ENCODE assay signal across 9 cellular contexts in genomic region chr3:55488398-55489055, GRCh38. TPM values are rescaled to one million over a fixed set of nuclear protein-coding genes. Genes with fewer than 3 reads are reported as not detected.
DNase-seq lines count a peak whose midpoint lies in the region; ATAC-seq, FAIRE-seq and TF ChIP-seq lines count a peak whose summit lies in the region.
"Had no signal": no experiment of that assay in that cellular context is flagged by ENCODE, and none has a peak within 500 bp of the region (broad histone marks: within the 10 kb centered on the region; RNA-seq: fewer than 3 reads in every experiment).

No MANE protein-coding gene starts in this region.

- H3K27me3 ChIP-seq in lung (ENCODE audit: control insufficient read depth, insufficient read depth) (peaks cover 2% of the 10 kb centered on the region), thyroid gland (no peaks in the 10 kb centered on the region)

- H3K36me3 Mint-ChIP-seq in activated T-cell treated with anti-CD3 and anti-CD28 coated beads, Interleukin-2, amount 50 U/mL, for 24 hours (ENCODE audit: low read depth), result no peaks in the 10 kb centered on the region

- H3K4me1 ChIP-seq in lung (ENCODE audit: control insufficient read depth in 2 of 2, insufficient read depth in 2 of 2, low read length in 2 of 2) (peaks cover 0 to 5% of the 10 kb centered on the region in 2 donors), thyroid gland (peaks cover 22 to 28% of the 10 kb centered on the region in 2 donors)

- TF ChIP-seq CTCF in lung (IDR thresholded peaks at IDR 0.05; ENCODE audit: control extremely low read depth, extremely low read depth), result no peak
- TF ChIP-seq CTCF in thyroid gland (IDR thresholded peaks at IDR 0.05), result no peak

- peak overlapping the region; percentile 30 for H3K4me3 ChIP-seq in lung
- H3K4me3 ChIP-seq in thyroid gland (replicated peaks in 1 of 3), result peak overlapping the region in 2 of 3 donors; percentile 72 to 90

- FAIRE-seq in RCC 7860 (lab: Jason Lieb, UNC), result no peak
- FAIRE-seq: islet of Langerhans had no signal

- no peaks in the 10 kb centered on the region for H3K9me3 Mint-ChIP-seq in activated T-cell treated with anti-CD3 and anti-CD28 coated beads, Interleukin-2, amount 50 U/mL, for 24 hours

- H3K27ac Mint-ChIP-seq in activated T-cell treated with anti-CD3 and anti-CD28 coated beads, Interleukin-2, amount 50 U/mL, for 24 hours, result no peak overlapping the region

- intact Hi-C loops in thyroid gland (cut with DNase I) (loop anchor here (10.0 kb wide), 1 partner anchor 256 kb away; no protein-coding TSS in a partner anchor), posterior vena cava (cut with DNase I) (loop anchor here (10.0 kb wide), 3 partner anchors 246 to 634 kb away; no protein-coding TSS in a partner anchor)

- no peak for ATAC-seq in lung (ENCODE audit: insufficient read depth, low FRiP score)
- ATAC-seq in HG02642 (IDR thresholded peaks at IDR 0.05; ENCODE audit: poor library complexity, unreplicated experiment), result no peak

- 0 to 2% methylated on average over 30 of the region's 30 CpGs for WGBS in lung, 2 donors
- 1 to 2% methylated on average over 16 to 29 of the region's 30 CpGs for WGBS in thyroid gland, 2 donors

- peak overlapping the region; percentile 48 for H3K4me3 Mint-ChIP-seq in activated T-cell treated with anti-CD3 and anti-CD28 coated beads, Interleukin-2, amount 50 U/mL, for 24 hours

- H3K36me3 ChIP-seq in lung (ENCODE audit: control insufficient read depth in 2 of 2, insufficient read depth in 2 of 2, low read length in 2 of 2) (no peaks in the 10 kb centered on the region), thyroid gland (no peaks in the 10 kb centered on the region)

- peak in 1 of 2 donors; percentile 18 for TF ChIP-seq POLR2A in thyroid gland (IDR thresholded peaks at IDR 0.05)

- H3K27ac ChIP-seq in lung (ENCODE audit: low read depth in 1 of 2, low read length in 1 of 2), result peak overlapping the region in 1 of 2 donors; percentile 9
- peak overlapping the region; percentile 43 to 78 (median 46) for H3K27ac ChIP-seq in thyroid gland

- DNase-seq in activated T-cell treated with anti-CD3 and anti-CD28 coated beads, Interleukin-2, amount 50 U/mL, for 24 hours, result no peak
- no peak for DNase-seq in activated T-cell treated with anti-CD3 and anti-CD28 coated beads for 4 hours
- DNase-seq in RCC 7860 (ENCODE audit: low spot score), result peak; percentile 50
- DNase-seq in ecto neural progenitor cell (ENCODE audit: low spot score), result peak; percentile 71
- DNase-seq in lung (ENCODE audit: low spot score), result peak; percentile 71
- DNase-seq in thyroid gland, result peak; percentile 78 to 81
- no peak for DNase-seq in posterior vena cava (ENCODE audit: low spot score)

- peaks cover 27% of the 10 kb centered on the region for H3K4me1 Mint-ChIP-seq in activated T-cell treated with anti-CD3 and anti-CD28 coated beads, Interleukin-2, amount 50 U/mL, for 24 hours (ENCODE audit: low read depth)

- peaks cover 0 to under 1% of the 10 kb centered on the region in 2 donors for H3K9me3 ChIP-seq in lung (ENCODE audit: control insufficient read depth in 2 of 2, insufficient read depth in 1 of 2, low read length in 1 of 2)
- no peaks in the 10 kb centered on the region for H3K9me3 ChIP-seq in thyroid gland

- peaks cover 73% of the 10 kb centered on the region for H3K27me3 Mint-ChIP-seq in activated T-cell treated with anti-CD3 and anti-CD28 coated beads, Interleukin-2, amount 50 U/mL, for 24 hours

RNA-seq across cellular contexts. Expression of gene WNT5A, which starts 1.4 kb away (rescaled TPM):
- 10 to 100 TPM; 16.4 to 22.2 TPM for total RNA-seq in lung
- polyA plus RNA-seq in lung, result 1 to 10 TPM; 5.8 to 6.0 TPM
- 10 to 100 TPM in 3 of 4 donors, 1 to 10 TPM in 1; 4.2 to 15.6 (median 10.4) TPM for total RNA-seq in thyroid gland
- total RNA-seq in posterior vena cava, result 1 to 10 TPM; 2.2 to 6.7 TPM

Comparison
In these comparisons a context has a peak if more than half of its experiments do, and no peak if none do; other contexts are left out.
1. DNase-seq: peak in RCC 7860 (single experiment), ecto neural progenitor cell (single experiment), lung (single experiment) and thyroid gland (2 of 2); none in activated T-cell treated with anti-CD3 and anti-CD28 coated beads, Interleukin-2, amount 50 U/mL, for 24 hours (single experiment), activated T-cell treated with anti-CD3 and anti-CD28 coated beads for 4 hours (single experiment) and posterior vena cava (single experiment).